Comparison of ENCODE assay signal across 1 cellular context in genomic region chr5:982377-983237, GRCh38.
TF ChIP-seq lines count a peak whose summit lies in the region.

No MANE protein-coding gene starts in this region.

TF ChIP-seq in H1, 55 proteins besides CTCF, POLR2A, EP300 and RAD21:
- TF ChIP-seq YY1 (IDR thresholded peaks at IDR 0.05; ENCODE audit: low read depth, low read length) (0 out of 2 replicates have a peak, but pooled peaks have one; percentile 47), CHD7 (IDR thresholded peaks at IDR 0.05; ENCODE audit: insufficient replicate concordance, low read length) (no peak), GABPA (IDR thresholded peaks at IDR 0.05; ENCODE audit: borderline replicate concordance, insufficient read depth, low read length) (peak; percentile 80; the same call in 1 of the 2 replicates), CEBPB (IDR thresholded peaks at IDR 0.05; ENCODE audit: low read depth, low read length) (no peak), POU5F1 (IDR thresholded peaks at IDR 0.05; ENCODE audit: low read depth, low read length) (no peak), TBP (IDR thresholded peaks at IDR 0.05; ENCODE audit: low read depth, low read length) (peak; percentile 34; the same call in 1 of the 2 replicates), CHD2 (IDR thresholded peaks at IDR 0.05; ENCODE audit: low read length) (peak; percentile 40; the same call in 1 of the 2 replicates), CREB1 (IDR thresholded peaks at IDR 0.05) (peak; percentile 67), EGR1 (IDR thresholded peaks at IDR 0.05; ENCODE audit: borderline replicate concordance, low read depth, low read length) (no peak), BACH1 (IDR thresholded peaks at IDR 0.05; ENCODE audit: low read length) (no peak), POLR2AphosphoS5 (IDR thresholded peaks at IDR 0.05; ENCODE audit: low read depth, low read length) (no peak), KDM5A (IDR thresholded peaks at IDR 0.05; ENCODE audit: low read length) (no peak), CBX8 (IDR thresholded peaks at IDR 0.05; ENCODE audit: borderline replicate concordance, low read depth, low read length) (no peak), KDM1A (IDR thresholded peaks at IDR 0.05; ENCODE audit: borderline replicate concordance, low read length) (peak; percentile 19; the same call in 1 of the 2 replicates)
- TF ChIP-seq, protein P1, sequence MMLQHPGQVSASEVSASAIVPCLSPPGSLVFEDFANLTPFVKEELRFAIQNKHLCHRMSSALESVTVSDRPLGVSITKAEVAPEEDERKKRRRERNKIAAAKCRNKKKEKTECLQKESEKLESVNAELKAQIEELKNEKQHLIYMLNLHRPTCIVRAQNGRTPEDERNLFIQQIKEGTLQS (IDR thresholded peaks at IDR 0.05; ENCODE audit: insufficient read depth, low read depth, low read length): no peak
TF ChIP-seq in H1: peak in this region for 6.
